In the genomic region with DNA sequence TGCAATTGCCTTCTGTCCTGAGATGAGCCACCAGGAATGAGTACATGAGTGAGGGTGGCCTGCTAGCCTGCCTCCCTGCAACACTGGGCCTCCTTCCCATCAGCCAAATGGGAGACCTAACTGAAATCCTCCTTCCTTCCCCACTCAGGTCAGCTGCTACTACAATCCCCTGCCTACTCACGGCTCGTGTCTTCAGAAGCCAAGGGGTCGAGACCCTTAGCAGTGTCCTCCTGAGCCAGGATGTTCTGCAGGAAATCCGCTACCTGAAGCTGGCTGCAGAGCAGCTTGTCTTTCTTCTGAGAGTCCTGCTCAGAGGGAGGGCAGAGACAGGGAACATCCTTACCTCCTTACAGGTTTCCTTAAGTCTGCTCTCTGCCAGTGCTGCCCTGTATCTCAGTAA, we compare ENCODE assay signal across 1 cellular context.
TF ChIP-seq lines count a peak whose summit lies in the region.

No MANE protein-coding gene starts in this region.

TF ChIP-seq in SK-N-SH, 30 proteins besides CTCF, POLR2A, EP300 and RAD21 (continued from another document):
- TF ChIP-seq, protein P1, sequence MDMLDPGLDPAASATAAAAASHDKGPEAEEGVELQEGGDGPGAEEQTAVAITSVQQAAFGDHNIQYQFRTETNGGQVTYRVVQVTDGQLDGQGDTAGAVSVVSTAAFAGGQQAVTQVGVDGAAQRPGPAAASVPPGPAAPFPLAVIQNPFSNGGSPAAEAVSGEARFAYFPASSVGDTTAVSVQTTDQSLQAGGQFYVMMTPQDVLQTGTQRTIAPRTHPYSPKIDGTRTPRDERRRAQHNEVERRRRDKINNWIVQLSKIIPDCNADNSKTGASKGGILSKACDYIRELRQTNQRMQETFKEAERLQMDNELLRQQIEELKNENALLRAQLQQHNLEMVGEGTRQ (IDR thresholded peaks at IDR 0.05; ENCODE audit: borderline replicate concordance, low read depth, low read length) = no peak
